In the genomic region with DNA sequence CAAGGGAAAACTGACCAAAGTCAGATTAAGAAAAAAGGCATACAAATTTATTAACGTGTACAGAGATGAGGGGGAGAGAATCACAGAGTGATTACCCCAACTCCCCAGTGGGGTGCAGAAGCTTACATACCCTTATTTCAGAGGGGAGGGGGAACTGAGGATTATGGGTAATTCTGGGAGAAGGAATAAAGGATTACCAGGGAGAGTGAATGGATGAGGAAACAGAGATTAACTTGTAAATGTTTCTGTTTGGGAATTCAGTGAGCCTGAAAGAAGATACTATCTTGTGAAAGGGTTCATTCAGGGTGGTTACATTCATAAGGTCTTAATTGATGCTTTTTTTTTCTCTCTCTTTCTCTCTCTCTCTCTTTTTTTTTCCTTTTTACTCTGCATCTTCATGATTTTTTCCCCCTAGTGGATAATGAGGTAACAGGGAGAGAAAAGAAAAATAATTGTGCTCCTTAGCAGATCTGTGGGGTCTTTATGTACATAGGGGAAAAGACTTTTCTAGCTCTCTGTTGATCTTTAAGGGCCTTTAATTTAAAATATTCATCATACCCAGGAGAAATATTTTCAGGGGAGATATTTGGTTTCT, we compare ENCODE assay signal across 24 cellular contexts. TPM values are rescaled to one million over a fixed set of nuclear protein-coding genes. Genes with fewer than 3 reads are reported as not detected.
DNase-seq lines count a peak whose midpoint lies in the region; ATAC-seq and TF ChIP-seq lines count a peak whose summit lies in the region.
"Had no signal": no experiment of that assay in that cellular context is flagged by ENCODE, and none has a peak within 500 bp of the region (broad histone marks: within the 10 kb centered on the region; RNA-seq: fewer than 3 reads in every experiment).

No MANE protein-coding gene starts in this region.

- H3K4me1 Mint-ChIP-seq in WTC11 = peaks cover 55% of the 10 kb centered on the region
- H3K4me1 Mint-ChIP-seq in type B pancreatic cell (ENCODE audit: unreplicated experiment) = peaks cover 3% of the 10 kb centered on the region
- no peaks in the 10 kb centered on the region for H3K4me1 Mint-ChIP-seq in activated CD8-positive, alpha-beta T cell treated with anti-CD3 and anti-CD28 coated beads for 36 hours (ENCODE audit: low read depth)

- no peaks in the 10 kb centered on the region for H3K4me1 ChIP-seq in cardiac muscle cell (ENCODE audit: low read depth)

- H3K27ac Mint-ChIP-seq in WTC11 (peak overlapping the region; percentile 15; the same call in 1 of the 2 replicates), type B pancreatic cell (no peak overlapping the region)
- no peak overlapping the region for H3K27ac Mint-ChIP-seq in activated CD8-positive, alpha-beta T cell treated with anti-CD3 and anti-CD28 coated beads for 36 hours

- H3K27me3 Mint-ChIP-seq in WTC11 (ENCODE audit: low read depth) (no peaks in the 10 kb centered on the region), type B pancreatic cell (no peaks in the 10 kb centered on the region)
- no peaks in the 10 kb centered on the region for H3K27me3 Mint-ChIP-seq in activated CD8-positive, alpha-beta T cell treated with anti-CD3 and anti-CD28 coated beads for 36 hours

- peak; percentile 15 for TF ChIP-seq CTCF in cardiac muscle cell (IDR thresholded peaks at IDR 0.05; ENCODE audit: low read depth, low read length)
- TF ChIP-seq CTCF in WTC11 (IDR thresholded peaks at IDR 0.05) = no peak
- TF ChIP-seq CTCF in fibroblast of villous mesenchyme (IDR thresholded peaks at IDR 0.05; ENCODE audit: insufficient read depth, low read depth, low read length) = peak; percentile 15
- TF ChIP-seq CTCF in type B pancreatic cell (conservative IDR thresholded peaks at IDR 0.05) = peak; percentile 50
- no peak for TF ChIP-seq CTCF in activated CD8-positive, alpha-beta T cell treated with anti-CD3 and anti-CD28 coated beads for 36 hours (IDR thresholded peaks at IDR 0.05)

- no peak for DNase-seq in cardiac muscle cell (ENCODE audit: low read depth in 1 of 2, low spot score in 1 of 2)
- DNase-seq in left ventricle myocardium superior = no peak
- no peak for DNase-seq in WTC11 (ENCODE audit: low spot score)
- DNase-seq in fibroblast of villous mesenchyme (ENCODE audit: low read depth) = no peak
- no peak for DNase-seq in type B pancreatic cell (ENCODE audit: extremely low spot score, unreplicated experiment)
- DNase-seq in NCI-H187 treated with DMSO at 0.1 percent for 48 hours (lab: John Stamatoyannopoulos, UW) = no peak
- DNase-seq in activated CD8-positive, alpha-beta T cell treated with anti-CD3 and anti-CD28 coated beads for 36 hours = no peak
- DNase-seq: 8988T; GM23248; Karpas-422; NCI-H1092; NCI-H1417 treated with DMSO at 0.1 percent for 48 hours; NCI-H1694 treated with DMSO at 0.1 percent for 48 hours; NCI-H2081 treated with DMSO at 0.1 percent for 48 hours; NCI-H2171; NCI-H345; NCI-H524; NCI-H774; NK-92 treated with Interleukin-12 subunit alpha and Interleukin-12 subunit beta, amount 100 ng/mL, for 24 hours; SHP77 had no signal

- ATAC-seq in left ventricle myocardium superior (no peak), WTC11 (no peak), GM21737 (IDR thresholded peaks at IDR 0.05; ENCODE audit: unreplicated experiment) (no peak)
- no peak for ATAC-seq in activated CD8-positive, alpha-beta T cell treated with anti-CD3 and anti-CD28 coated beads for 36 hours
- ATAC-seq: HepG2 had no signal

- no peak overlapping the region for H3K4me3 ChIP-seq in cardiac muscle cell
- no peak overlapping the region for H3K4me3 ChIP-seq in fibroblast of villous mesenchyme (ENCODE audit: low read depth, low read length)
- H3K4me3 ChIP-seq: GM23248, HAP-1 had no signal

- H3K4me3 Mint-ChIP-seq in WTC11 = no peak overlapping the region
- no peak overlapping the region for H3K4me3 Mint-ChIP-seq in type B pancreatic cell
- H3K4me3 Mint-ChIP-seq in activated CD8-positive, alpha-beta T cell treated with anti-CD3 and anti-CD28 coated beads for 36 hours = no peak overlapping the region

- H3K27me3 ChIP-seq in cardiac muscle cell = no peaks in the 10 kb centered on the region

- no peaks in the 10 kb centered on the region for H3K9me3 ChIP-seq in cardiac muscle cell (ENCODE audit: low read depth)

- POLR2A ChIA-PET in WTC11 (lab: Charles Lee) = no interaction called here
- POLR2A ChIA-PET in activated CD8-positive, alpha-beta T cell treated with anti-CD3 and anti-CD28 coated beads for 36 hours (lab: Charles Lee) = no interaction called here

- H3K9me3 Mint-ChIP-seq in WTC11 = peaks cover 20% of the 10 kb centered on the region
- peaks cover 5% of the 10 kb centered on the region for H3K9me3 Mint-ChIP-seq in type B pancreatic cell
- no peaks in the 10 kb centered on the region for H3K9me3 Mint-ChIP-seq in activated CD8-positive, alpha-beta T cell treated with anti-CD3 and anti-CD28 coated beads for 36 hours

- CTCF ChIA-PET in WTC11 (lab: Charles Lee) = interaction anchor here (1.0 to 1.5 kb wide), 2 partner anchors 92 to 99 kb away, joined by 3 to 4 read pairs; no protein-coding TSS in a partner anchor
- CTCF ChIA-PET in activated CD8-positive, alpha-beta T cell treated with anti-CD3 and anti-CD28 coated beads for 36 hours (lab: Charles Lee) = no interaction called here

- no peak overlapping the region for H3K27ac ChIP-seq in cardiac muscle cell
- H3K27ac ChIP-seq: GM23248, RWPE1 had no signal

- intact Hi-C loops in left ventricle myocardium superior (cut with micrococcal nuclease) = no loop called here
- intact Hi-C loops in activated CD8-positive, alpha-beta T cell treated with anti-CD3 and anti-CD28 coated beads for 36 hours (cut with micrococcal nuclease) = no loop called here

- H3K36me3 ChIP-seq in cardiac muscle cell = no peaks in the 10 kb centered on the region
- H3K36me3 ChIP-seq: HAP-1 had no signal

- peaks cover 6% of the 10 kb centered on the region for H3K36me3 Mint-ChIP-seq in WTC11
- no peaks in the 10 kb centered on the region for H3K36me3 Mint-ChIP-seq in type B pancreatic cell
- H3K36me3 Mint-ChIP-seq in activated CD8-positive, alpha-beta T cell treated with anti-CD3 and anti-CD28 coated beads for 36 hours (ENCODE audit: low read depth) = no peaks in the 10 kb centered on the region

TF ChIP-seq in WTC11, 78 proteins besides CTCF, POLR2A, EP300 and RAD21:
- TF ChIP-seq ATF2 (CRISPR knock-in tag; IDR thresholded peaks at IDR 0.05; ENCODE audit: borderline replicate concordance, low read depth) (no peak), MYBL2 (CRISPR knock-in tag; IDR thresholded peaks at IDR 0.05) (no peak), EMX1 (CRISPR knock-in tag; IDR thresholded peaks at IDR 0.05) (no peak), GRHL2 (CRISPR knock-in tag; IDR thresholded peaks at IDR 0.05; ENCODE audit: insufficient replicate concordance, severe bottlenecking) (no peak)

RNA-seq across cellular contexts. Expression of gene TARS1, which starts 49.4 kb away (rescaled TPM):
- total RNA-seq in cardiac muscle cell (75.2 and 80.8 TPM in 2 replicates), left ventricle myocardium superior (68.4 TPM), WTC11 (2021) (253 to 304 TPM (median 256 TPM) in 3 replicates), fibroblast of villous mesenchyme (288 and 293 TPM in 2 replicates), type B pancreatic cell (ENCODE audit: low replicate concordance) (174 and 183 TPM in 2 replicates)
- polyA plus RNA-seq in cardiac muscle cell = 73.5 and 80.5 TPM in 2 replicates
- total RNA-seq in activated CD8-positive, alpha-beta T cell treated with anti-CD3 and anti-CD28 coated beads for 36 hours = 100 to 1,000 TPM; 208 to 210 TPM

Comparison
In these comparisons a context has a peak if more than half of its experiments do, and no peak if none do; other contexts are left out.
1. CTCF ChIP-seq: peak in cardiac muscle cell (single experiment), fibroblast of villous mesenchyme (single experiment) and type B pancreatic cell (single experiment); none in WTC11 (single experiment) and activated CD8-positive, alpha-beta T cell treated with anti-CD3 and anti-CD28 coated beads for 36 hours (single experiment).